21 cellular contexts compared by ENCODE assay signal in the genomic region with DNA sequence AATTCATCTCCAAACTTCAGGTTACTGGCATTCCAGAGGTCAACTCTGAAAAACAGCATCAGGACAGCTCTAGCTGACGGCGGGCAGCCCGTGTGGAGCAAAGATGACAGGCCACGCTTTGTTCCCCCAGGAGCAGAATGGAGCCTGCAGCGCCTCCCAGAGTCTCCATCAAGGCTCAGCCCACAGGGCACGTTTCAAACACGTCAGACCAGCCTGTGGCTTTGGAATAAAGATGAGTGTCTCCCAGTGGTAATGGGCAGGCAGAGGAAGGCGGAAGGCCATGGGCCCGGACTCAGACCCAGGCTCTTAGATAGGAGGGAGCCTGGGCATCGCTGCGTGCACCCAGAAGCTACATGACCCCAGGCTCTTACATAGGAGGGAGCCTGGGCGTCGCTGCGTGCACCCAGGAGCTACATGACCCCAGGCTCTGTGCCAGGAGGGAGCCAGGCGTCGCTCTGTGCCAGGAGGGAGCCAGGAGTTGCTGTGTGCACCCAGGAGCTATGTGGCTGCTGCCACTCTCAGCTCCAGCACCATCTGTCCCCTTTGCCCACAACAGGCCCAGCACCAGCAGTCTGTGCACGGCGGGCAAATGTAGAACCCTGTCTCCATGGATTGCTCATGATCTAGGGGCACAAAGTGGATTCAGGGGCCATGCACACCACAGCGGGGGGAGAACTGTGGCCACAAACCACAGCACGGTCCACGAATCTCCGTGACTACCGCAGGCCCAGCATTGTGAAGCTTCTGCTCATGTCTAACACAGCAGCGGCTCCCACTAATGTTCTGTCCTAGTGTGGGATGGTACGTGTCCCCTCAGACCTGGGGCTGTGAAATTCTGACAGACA. TPM values are rescaled to one million over a fixed set of nuclear protein-coding genes. Genes with fewer than 3 reads are reported as not detected.
DNase-seq lines count a peak whose midpoint lies in the region; ATAC-seq and TF ChIP-seq lines count a peak whose summit lies in the region.
"Had no signal": no experiment of that assay in that cellular context is flagged by ENCODE, and none has a peak within 500 bp of the region (broad histone marks: within the 10 kb centered on the region; RNA-seq: fewer than 3 reads in every experiment).

No MANE protein-coding gene starts in this region.

- H3K36me3 ChIP-seq in OCI-LY1 (ENCODE audit: insufficient read depth, low read length) (peaks cover 46% of the 10 kb centered on the region), subcutaneous abdominal adipose tissue (ENCODE audit: control insufficient read depth in 5 of 5, insufficient read depth in 5 of 5, low read length in 5 of 5) (peaks cover 0 to 78% (median 58%) of the 10 kb centered on the region in 5 donors)

- H3K4me1 ChIP-seq in OCI-LY1 (ENCODE audit: insufficient read depth, low read length, severe bottlenecking) (peaks cover 67% of the 10 kb centered on the region), subcutaneous abdominal adipose tissue (ENCODE audit: control insufficient read depth in 5 of 5, insufficient read depth in 5 of 5, low read length in 5 of 5) (peaks cover 8 to 43% (median 32%) of the 10 kb centered on the region in 5 donors)

- H2AFZ ChIP-seq in OCI-LY1 (ENCODE audit: low read length) = no peak overlapping the region

- H3K4me2 ChIP-seq in OCI-LY1 (ENCODE audit: low read length) = peak overlapping the region; percentile 69

- intact Hi-C loops in left ventricle myocardium superior (cut with micrococcal nuclease) = no loop called here

- no peaks in the 10 kb centered on the region for H3K27me3 Mint-ChIP-seq in activated naive CD4-positive, alpha-beta T cell treated with anti-CD3 and anti-CD28 coated beads, Interleukin-2, amount 50 U/mL, for 24 hours
- H3K27me3 Mint-ChIP-seq: CD4-positive, alpha-beta T cell; naive B cell had no signal

- H3K27ac ChIP-seq in OCI-LY1 (ENCODE audit: low read depth, low read length, poor library complexity, severe bottlenecking) (peak overlapping the region; percentile 94), subcutaneous abdominal adipose tissue (ENCODE audit: low read depth, low read length) (peak overlapping the region; percentile 67)
- H3K27ac ChIP-seq: psoas muscle had no signal

- TF ChIP-seq CTCF in OCI-LY1 (IDR thresholded peaks at IDR 0.05; ENCODE audit: low read length) = no peak

- no peaks in the 10 kb centered on the region; the same call in 1 of the 2 replicates for H3F3A ChIP-seq in OCI-LY1 (ENCODE audit: insufficient read depth, low read length)

- H3K9ac ChIP-seq in OCI-LY1 (ENCODE audit: low read length) (peak overlapping the region; percentile 65; the same call in 1 of the 2 replicates), subcutaneous abdominal adipose tissue (ENCODE audit: low read length in 5 of 5) (no peak overlapping the region)

- no peaks in the 10 kb centered on the region for H3K79me2 ChIP-seq in OCI-LY1 (ENCODE audit: insufficient read depth, low read length)

- H3K4me3 ChIP-seq in OCI-LY1 (ENCODE audit: low read depth, low read length, poor library complexity, severe bottlenecking) (peak overlapping the region; percentile 66), subcutaneous abdominal adipose tissue (ENCODE audit: low read depth in 1 of 5, low read length in 5 of 5) (no peak overlapping the region)
- H3K4me3 ChIP-seq: psoas muscle had no signal

- H3K27me3 ChIP-seq in OCI-LY1 (ENCODE audit: insufficient read depth, low read length) (no peaks in the 10 kb centered on the region), subcutaneous abdominal adipose tissue (ENCODE audit: control insufficient read depth in 5 of 5, insufficient read depth in 4 of 5, low read length in 5 of 5) (no peaks in the 10 kb centered on the region)

- no peaks in the 10 kb centered on the region for H3K9me3 Mint-ChIP-seq in activated naive CD4-positive, alpha-beta T cell treated with anti-CD3 and anti-CD28 coated beads, Interleukin-2, amount 50 U/mL, for 24 hours
- H3K9me3 Mint-ChIP-seq: CD4-positive, alpha-beta T cell; naive B cell; T-helper 1 cell treated with Interleukin-12 subunit alpha and Interleukin-12 subunit beta and Interleukin-4 antibody, amounts not matched to agents 30 μg/mL and 1 μg/mL, for 36 hours had no signal

- H3K9me3 ChIP-seq in OCI-LY1 (ENCODE audit: low read length) (no peaks in the 10 kb centered on the region), subcutaneous abdominal adipose tissue (ENCODE audit: control insufficient read depth in 5 of 5, low read length in 5 of 5) (no peaks in the 10 kb centered on the region)
- H3K9me3 ChIP-seq: psoas muscle had no signal

- no peak overlapping the region for H3K4me3 Mint-ChIP-seq in activated naive CD4-positive, alpha-beta T cell treated with anti-CD3 and anti-CD28 coated beads, Interleukin-2, amount 50 U/mL, for 24 hours
- H3K4me3 Mint-ChIP-seq: CD4-positive, alpha-beta T cell; T-helper 1 cell treated with Interleukin-12 subunit alpha and Interleukin-12 subunit beta and Interleukin-4 antibody, amounts not matched to agents 30 μg/mL and 1 μg/mL, for 36 hours had no signal

- peak overlapping the region; percentile 51 for H3K27ac Mint-ChIP-seq in activated naive CD4-positive, alpha-beta T cell treated with anti-CD3 and anti-CD28 coated beads, Interleukin-2, amount 50 U/mL, for 24 hours
- H3K27ac Mint-ChIP-seq: CD4-positive, alpha-beta T cell; T-helper 1 cell treated with Interleukin-12 subunit alpha and Interleukin-12 subunit beta and Interleukin-4 antibody, amounts not matched to agents 30 μg/mL and 1 μg/mL, for 36 hours had no signal

- H3K9me2 ChIP-seq in OCI-LY1 (ENCODE audit: low read depth, low read length) = no peaks in the 10 kb centered on the region

- no peaks in the 10 kb centered on the region for H4K20me1 ChIP-seq in OCI-LY1 (ENCODE audit: insufficient read depth, low read length)

- peaks cover 4% of the 10 kb centered on the region for H3K4me1 Mint-ChIP-seq in activated naive CD4-positive, alpha-beta T cell treated with anti-CD3 and anti-CD28 coated beads, Interleukin-2, amount 50 U/mL, for 24 hours

- no peak for DNase-seq in activated naive CD4-positive, alpha-beta T cell (lab: John Stamatoyannopoulos, UW)
- DNase-seq in left ventricle myocardium superior = peak; percentile 26
- no peak for DNase-seq in NOMO-1 treated with DMSO at 0.1 percent for 48 hours (lab: John Stamatoyannopoulos, UW; ENCODE audit: unreplicated experiment)
- no peak for DNase-seq in putamen (ENCODE audit: low spot score)
- DNase-seq: ACHN; activated effector memory CD4-positive, alpha-beta T cell treated with Interleukin-2 at 50 U/mL for 16 hours; CD4-positive, alpha-beta T cell; EL; foreskin melanocyte; naive B cell; NCI-H1436; NCI-H345; SIG-M5; stimulated activated CD4-positive, alpha-beta T cell treated with anti-CD3 and anti-CD28 coated beads, Interleukin-12 subunit alpha, Interleukin-12 subunit beta, amount 100 ng/mL, for 4 hours; stimulated activated naive CD4-positive, alpha-beta T cell had no signal

- H3K36me3 Mint-ChIP-seq in activated naive CD4-positive, alpha-beta T cell treated with anti-CD3 and anti-CD28 coated beads, Interleukin-2, amount 50 U/mL, for 24 hours = peaks cover 4% of the 10 kb centered on the region

- no peak for ATAC-seq in left ventricle myocardium superior
- no peak for ATAC-seq in HG03039 (IDR thresholded peaks at IDR 0.05; ENCODE audit: unreplicated experiment)
- ATAC-seq: psoas muscle had no signal

RNA-seq across cellular contexts. Expression of gene C13orf46, which starts 47.8 kb away (rescaled TPM):
- 0.37 TPM for total RNA-seq in left ventricle myocardium superior
